Comparison of ENCODE assay signal across 18 cellular contexts in genomic region chr6:167400482-167401138, GRCh38.
DNase-seq lines count a peak whose midpoint lies in the region; ATAC-seq, FAIRE-seq and TF ChIP-seq lines count a peak whose summit lies in the region.
"Had no signal": no experiment of that assay in that cellular context is flagged by ENCODE, and none has a peak within 500 bp of the region (broad histone marks: within the 10 kb centered on the region; RNA-seq: fewer than 3 reads in every experiment).

No MANE protein-coding gene starts in this region.

- H3K36me3 ChIP-seq in HepG2 (replicated peaks in 1 of 2; ENCODE audit: control insufficient read depth in 1 of 2, insufficient read depth in 2 of 2, low read length in 2 of 2) (no peaks in the 10 kb centered on the region), right lobe of liver (no peaks in the 10 kb centered on the region), endodermal cell (ENCODE audit: control insufficient read depth, insufficient read depth, low read length) (no peaks in the 10 kb centered on the region), spleen (no peaks in the 10 kb centered on the region), PC-3 (ENCODE audit: low read depth, low read length) (no peaks in the 10 kb centered on the region)
- H3K36me3 ChIP-seq: BLaER1 treated with 17β-estradiol and CSF1 and Interleukin-3, amounts not matched to agents 10 nM and 100 nM; Peyer's patch had no signal

- no peaks in the 10 kb centered on the region for H3F3A ChIP-seq in PC-3 (ENCODE audit: low read length, unreplicated experiment)

- no peaks in the 10 kb centered on the region for H4K20me1 ChIP-seq in HepG2 (ENCODE audit: insufficient read depth, low read length)
- H4K20me1 ChIP-seq in PC-3 (ENCODE audit: low read length): no peaks in the 10 kb centered on the region

- POLR2A ChIA-PET in HepG2 (lab: Yijun Ruan, JAX): interaction anchor here (0.6 kb wide), 1 partner anchor 114 kb away, joined by 5 read pairs; no protein-coding TSS in a partner anchor
- POLR2A ChIA-PET in PC-3 (lab: Charles Lee; ENCODE audit: unreplicated experiment): no interaction called here

- H3K36me3 Mint-ChIP-seq in endodermal cell (ENCODE audit: low read depth): no peaks in the 10 kb centered on the region
- H3K36me3 Mint-ChIP-seq: IgD-negative memory B cell had no signal

- H3K27me3 Mint-ChIP-seq in endodermal cell (ENCODE audit: insufficient read depth): no peaks in the 10 kb centered on the region

- TF ChIP-seq EP300 in HepG2 (IDR thresholded peaks at IDR 0.05; ENCODE audit: low read depth in 2 of 2, low read length in 2 of 2) (no peak), HepG2 (CRISPR knock-in tag; IDR thresholded peaks at IDR 0.05; ENCODE audit: borderline replicate concordance) (no peak)

- TF ChIP-seq RAD21 in HepG2 (CRISPR knock-in tag; IDR thresholded peaks at IDR 0.05): no peak

- CTCF ChIA-PET in HepG2 (lab: Yijun Ruan, JAX; ENCODE audit: low intra/inter-chr PET ratio, low total read pairs): no interaction called here
- CTCF ChIA-PET in PC-3 (lab: Charles Lee): no interaction called here

- no peak overlapping the region for H3K4me3 Mint-ChIP-seq in endodermal cell
- H3K4me3 Mint-ChIP-seq: CD4-positive, alpha-beta T cell; IgD-negative memory B cell had no signal

- DNase-seq in HepG2 (ENCODE audit: low spot score) (no peak), right lobe of liver (no peak), endodermal cell (peak; percentile 41), spleen (peak; percentile 67), caudate nucleus (lab: John Stamatoyannopoulos, UW) (no peak), NCI-H146 (lab: John Stamatoyannopoulos, UW) (no peak), PC-3 (no peak)
- DNase-seq: AML-193; CD4-positive, alpha-beta T cell; GOT3; NCI-H1048; NCI-H2171 treated with DMSO at 0.1 percent for 48 hours; SK-N-SH had no signal

- H3K4me2 ChIP-seq in HepG2 (ENCODE audit: low read depth, low read length): no peak overlapping the region
- H3K4me2 ChIP-seq in PC-3 (ENCODE audit: low read length): no peak overlapping the region
- H3K4me2 ChIP-seq: BLaER1 treated with 17β-estradiol and CSF1 and Interleukin-3, amounts not matched to agents 10 nM and 100 nM; SK-N-SH had no signal

- WGBS in HepG2 (ENCODE audit: low lambda C conversion rate): 91% methylated on average over 17 of the region's 18 CpGs
- 73% methylated on average over 6 of the region's 18 CpGs for WGBS in right lobe of liver (ENCODE audit: insufficient coverage, low coverage, low lambda C conversion rate, missing lambda C conversion rate)
- 90 to 93% methylated on average over 14 to 18 of the region's 18 CpGs for WGBS in endodermal cell (ENCODE audit: insufficient coverage in 1 of 2, insufficient read length in 1 of 2), 2 experiments
- 86 to 94% (median 90%) methylated on average over 18 of the region's 18 CpGs for WGBS in spleen, 5 donors

- in situ Hi-C loops in HepG2 (cut with HindIII; ENCODE audit: extremely low pct_ligation_motif_present, low pct_unique_long_range_greater_than_20kb): no loop called here

- H3K9me3 ChIP-seq in HepG2 (ENCODE audit: low read length) (no peaks in the 10 kb centered on the region), right lobe of liver (no peaks in the 10 kb centered on the region), endodermal cell (ENCODE audit: control insufficient read depth, low read length) (no peaks in the 10 kb centered on the region), spleen (no peaks in the 10 kb centered on the region), PC-3 (ENCODE audit: low read length) (no peaks in the 10 kb centered on the region)
- H3K9me3 ChIP-seq: BLaER1 treated with 17β-estradiol and CSF1 and Interleukin-3, amounts not matched to agents 10 nM and 100 nM; Peyer's patch; SK-N-SH had no signal

- H3K27ac Mint-ChIP-seq in endodermal cell: no peak overlapping the region
- H3K27ac Mint-ChIP-seq: CD4-positive, alpha-beta T cell; IgD-negative memory B cell had no signal

- H3K9me3 Mint-ChIP-seq in endodermal cell: no peaks in the 10 kb centered on the region
- H3K9me3 Mint-ChIP-seq: CD4-positive, alpha-beta T cell; IgD-negative memory B cell had no signal

- TF ChIP-seq POLR2A in HepG2 (IDR thresholded peaks at IDR 0.05; ENCODE audit: insufficient read depth in 1 of 2, low read depth in 2 of 2, low read length in 2 of 2) (no peak), right lobe of liver (IDR thresholded peaks at IDR 0.05) (no peak), spleen (IDR thresholded peaks at IDR 0.05) (no peak)

- H3K79me2 ChIP-seq in HepG2 (ENCODE audit: insufficient read depth, low read length): no peaks in the 10 kb centered on the region
- H3K79me2 ChIP-seq in PC-3 (ENCODE audit: low read length): no peaks in the 10 kb centered on the region

- TF ChIP-seq CTCF in HepG2 (CRISPR knock-in tag; IDR thresholded peaks at IDR 0.05) (no peak), right lobe of liver (IDR thresholded peaks at IDR 0.05) (no peak), endodermal cell (conservative IDR thresholded peaks at IDR 0.05) (no peak), spleen (IDR thresholded peaks at IDR 0.05 in 8 of 11, conservative IDR thresholded peaks at IDR 0.05 in 3 of 11) (no peak), PC-3 (conservative IDR thresholded peaks at IDR 0.05; ENCODE audit: low read depth, low read length) (no peak)

- H2AFZ ChIP-seq in HepG2 (ENCODE audit: low read length): no peak overlapping the region
- no peak overlapping the region for H2AFZ ChIP-seq in PC-3 (ENCODE audit: low read length)

- no TSS peak for BruUV-seq in HepG2 (replicated peaks; lab: Mats Ljungman, UMichigan)
- BruUV-seq in PC-3 (replicated peaks; lab: Mats Ljungman, UMichigan): no TSS peak

- H3K27ac ChIP-seq in HepG2 (ENCODE audit: extremely low read length, insufficient read depth, low read length): no peak overlapping the region
- no peak overlapping the region for H3K27ac ChIP-seq in right lobe of liver
- no peak overlapping the region for H3K27ac ChIP-seq in endodermal cell (ENCODE audit: low read depth, low read length)
- no peak overlapping the region for H3K27ac ChIP-seq in spleen
- no peak overlapping the region for H3K27ac ChIP-seq in caudate nucleus (ENCODE audit: low read depth, low read length)
- H3K27ac ChIP-seq in PC-3 (ENCODE audit: low read length): no peak overlapping the region
- H3K27ac ChIP-seq: BLaER1 treated with 17β-estradiol and CSF1 and Interleukin-3, amounts not matched to agents 10 nM and 100 nM; Peyer's patch had no signal

- no peaks in the 10 kb centered on the region for H3K9me2 ChIP-seq in PC-3 (replicated peaks; ENCODE audit: low read length)
- H3K9me2 ChIP-seq: SK-N-SH had no signal

- peaks cover 5% of the 10 kb centered on the region for H3K4me1 Mint-ChIP-seq in endodermal cell
- H3K4me1 Mint-ChIP-seq: IgD-negative memory B cell had no signal

- H3K9ac ChIP-seq in HepG2 (ENCODE audit: insufficient read depth, low read depth, low read length) (no peak overlapping the region), endodermal cell (ENCODE audit: extremely low read depth, low read length, poor library complexity, severe bottlenecking) (no peak overlapping the region), PC-3 (ENCODE audit: low read length) (no peak overlapping the region)
- H3K9ac ChIP-seq: BLaER1 treated with 17β-estradiol and CSF1 and Interleukin-3, amounts not matched to agents 10 nM and 100 nM; SK-N-SH had no signal

- H3K4me3 ChIP-seq in HepG2 (replicated peaks in 1 of 3; ENCODE audit: insufficient read depth in 1 of 3, low read depth in 2 of 3, low read length in 3 of 3) (no peak overlapping the region), right lobe of liver (no peak overlapping the region), endodermal cell (ENCODE audit: low read length) (no peak overlapping the region), spleen (no peak overlapping the region), PC-3 (ENCODE audit: low read length) (no peak overlapping the region)
- H3K4me3 ChIP-seq: BLaER1 treated with 17β-estradiol and CSF1 and Interleukin-3, amounts not matched to agents 10 nM and 100 nM; Peyer's patch had no signal

- FAIRE-seq in HepG2 (lab: Jason Lieb, UNC): no peak
- FAIRE-seq: A204.1, D721Med had no signal

- ATAC-seq in HepG2: no peak
- ATAC-seq in right lobe of liver: no peak
- no peak for ATAC-seq in PC-3

- peaks cover 6 to 26% of the 10 kb centered on the region in 2 experiments; a peak in 3 of 5 replicates for H3K27me3 ChIP-seq in HepG2 (ENCODE audit: control insufficient read depth in 1 of 2, insufficient read depth in 2 of 2, low read length in 2 of 2)
- H3K27me3 ChIP-seq in right lobe of liver: no peaks in the 10 kb centered on the region
- no peaks in the 10 kb centered on the region for H3K27me3 ChIP-seq in endodermal cell (ENCODE audit: control insufficient read depth, insufficient read depth, low read length, poor library complexity, severe bottlenecking)
- peaks cover 0 to 20% (median 0%) of the 10 kb centered on the region in 7 donors for H3K27me3 ChIP-seq in spleen (replicated peaks in 1 of 7)
- peaks cover 84% of the 10 kb centered on the region for H3K27me3 ChIP-seq in PC-3 (ENCODE audit: low read length)
- H3K27me3 ChIP-seq: BLaER1 treated with 17β-estradiol and CSF1 and Interleukin-3, amounts not matched to agents 10 nM and 100 nM; Peyer's patch had no signal

- intact Hi-C loops in HepG2 (cut with micrococcal nuclease; ENCODE audit: unreplicated experiment): no loop called here
- intact Hi-C loops in right lobe of liver (cut with DNase I): no loop called here
- intact Hi-C loops in spleen (cut with DNase I; ENCODE audit: low total_unique reads): no loop called here
- intact Hi-C loops in PC-3 (cut with micrococcal nuclease): no loop called here

- H3K4me1 ChIP-seq in HepG2 (ENCODE audit: insufficient read depth, low read length) (peaks cover 92% of the 10 kb centered on the region), right lobe of liver (peaks cover 0 to 32% (median 15%) of the 10 kb centered on the region in 4 donors), endodermal cell (ENCODE audit: control insufficient read depth, insufficient read depth, low read length) (no peaks in the 10 kb centered on the region), spleen (no peaks in the 10 kb centered on the region), PC-3 (ENCODE audit: insufficient read depth, low read length) (no peaks in the 10 kb centered on the region)
- H3K4me1 ChIP-seq: BLaER1 treated with 17β-estradiol and CSF1 and Interleukin-3, amounts not matched to agents 10 nM and 100 nM had no signal

TF ChIP-seq in HepG2, 621 proteins besides CTCF, POLR2A, EP300 and RAD21 (continues in another document):
- TF ChIP-seq HHEX (CRISPR knock-in tag; IDR thresholded peaks at IDR 0.05) (peak; percentile 10; the same call in 1 of the 2 replicates), PHF20 (CRISPR knock-in tag; IDR thresholded peaks at IDR 0.05) (no peak), ISL2 (CRISPR knock-in tag; IDR thresholded peaks at IDR 0.05) (no peak), ATF7-NPFF (CRISPR knock-in tag; IDR thresholded peaks at IDR 0.05; ENCODE audit: low read depth) (0 out of 2 replicates have a peak, but pooled peaks have one; percentile 1), MIXL1 (CRISPR knock-in tag; IDR thresholded peaks at IDR 0.05) (no peak)

Comparison
In these comparisons a context has a peak if more than half of its experiments do, and no peak if none do; other contexts are left out.
1. DNase-seq: peak in endodermal cell (single experiment) and spleen (single experiment); none in HepG2 (single experiment), right lobe of liver (0 of 3), caudate nucleus (0 of 61), NCI-H146 (single experiment) and PC-3 (single experiment).